ENCODE assay signal across 10 cellular contexts in the genomic region with DNA sequence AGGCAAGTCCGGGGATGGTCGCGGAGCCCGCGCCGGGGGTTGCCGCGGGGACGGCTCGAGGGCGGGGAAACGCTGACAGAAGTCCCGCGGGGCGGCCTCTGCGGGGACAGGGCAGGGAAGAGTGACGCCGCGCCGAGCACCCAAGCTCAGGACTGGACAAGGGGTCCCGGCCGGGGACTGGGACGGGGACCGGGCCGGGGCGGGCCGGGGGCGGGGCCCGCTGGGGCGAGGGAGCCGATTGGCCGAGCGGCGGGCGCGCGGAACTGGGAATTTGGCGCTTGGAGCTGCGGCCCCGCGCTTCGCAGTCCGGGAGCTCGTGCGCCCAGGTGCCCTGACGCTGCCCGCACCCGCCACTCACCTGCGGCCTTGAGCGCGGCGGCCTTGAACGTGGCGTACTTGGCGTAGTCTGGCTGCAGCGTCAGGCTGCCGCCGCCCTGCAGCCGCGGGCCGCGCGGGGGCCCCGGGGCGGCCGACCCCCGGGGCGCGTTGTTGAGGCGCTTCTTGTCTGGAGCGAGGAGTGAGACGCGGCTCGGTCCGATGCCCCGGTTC. TPM values are rescaled to one million over a fixed set of nuclear protein-coding genes. Genes with fewer than 3 reads are reported as not detected.
DNase-seq lines count a peak whose midpoint lies in the region; ATAC-seq and TF ChIP-seq lines count a peak whose summit lies in the region.
"Had no signal": no experiment of that assay in that cellular context is flagged by ENCODE, and none has a peak within 500 bp of the region (broad histone marks: within the 10 kb centered on the region; RNA-seq: fewer than 3 reads in every experiment).

No MANE protein-coding gene starts in this region.

- CTCF ChIA-PET in activated CD8-positive, alpha-beta T cell treated with anti-CD3 and anti-CD28 coated beads for 36 hours (lab: Charles Lee): no interaction called here

- TF ChIP-seq CTCF in GM06990 (IDR thresholded peaks at IDR 0.05; ENCODE audit: insufficient read depth, low read length, poor library complexity, severe bottlenecking) (no peak), gastrocnemius medialis (IDR thresholded peaks at IDR 0.05 in 4 of 5, conservative IDR thresholded peaks at IDR 0.05 in 1 of 5) (no peak)
- TF ChIP-seq CTCF in activated CD8-positive, alpha-beta T cell treated with anti-CD3 and anti-CD28 coated beads for 36 hours (IDR thresholded peaks at IDR 0.05): no peak

- intact Hi-C loops in activated CD8-positive, alpha-beta T cell treated with anti-CD3 and anti-CD28 coated beads for 36 hours (cut with micrococcal nuclease): no loop called here
- intact Hi-C loops in right cardiac atrium (cut with DNase I): no loop called here
- intact Hi-C loops in gastrocnemius medialis (cut with DNase I; ENCODE audit: low total_unique reads): no loop called here

- in situ Hi-C loops in gastrocnemius medialis (cut with MboI; ENCODE audit: low sequenced_read_pairs in 4 of 4): no loop called here

- H3K27me3 ChIP-seq in GM06990 (replicated peaks; ENCODE audit: control insufficient read depth, insufficient read depth, low read length): peaks cover 2% of the 10 kb centered on the region; the same call in 1 of the 2 replicates
- H3K27me3 ChIP-seq in right cardiac atrium (ENCODE audit: control insufficient read depth, insufficient read depth): no peaks in the 10 kb centered on the region
- H3K27me3 ChIP-seq in gastrocnemius medialis: peaks cover 36 to 39% (median 37%) of the 10 kb centered on the region in 3 donors

- ATAC-seq in activated CD8-positive, alpha-beta T cell treated with anti-CD3 and anti-CD28 coated beads for 36 hours: peak; percentile 1
- peak; percentile 20 to 23 for ATAC-seq in right cardiac atrium
- peak; percentile 12 to 21 for ATAC-seq in gastrocnemius medialis
- ATAC-seq in HG03442 (IDR thresholded peaks at IDR 0.05; ENCODE audit: unreplicated experiment): no peak

- H3K9me3 ChIP-seq in right cardiac atrium (ENCODE audit: control insufficient read depth, low read length) (no peaks in the 10 kb centered on the region), gastrocnemius medialis (no peaks in the 10 kb centered on the region)

- no peaks in the 10 kb centered on the region for H3K4me1 ChIP-seq in right cardiac atrium (ENCODE audit: control insufficient read depth, insufficient read depth, low read length)
- peaks cover 5 to 15% of the 10 kb centered on the region in 2 donors for H3K4me1 ChIP-seq in gastrocnemius medialis

- H3K9me3 Mint-ChIP-seq in activated CD8-positive, alpha-beta T cell treated with anti-CD3 and anti-CD28 coated beads for 36 hours: no peaks in the 10 kb centered on the region

- peaks cover 2% of the 10 kb centered on the region for H3K36me3 Mint-ChIP-seq in activated CD8-positive, alpha-beta T cell treated with anti-CD3 and anti-CD28 coated beads for 36 hours (ENCODE audit: low read depth)

- peaks cover 30% of the 10 kb centered on the region for H3K27me3 Mint-ChIP-seq in activated CD8-positive, alpha-beta T cell treated with anti-CD3 and anti-CD28 coated beads for 36 hours

- no peak overlapping the region for H3K27ac ChIP-seq in right cardiac atrium (ENCODE audit: low read length)
- no peak overlapping the region for H3K27ac ChIP-seq in gastrocnemius medialis

- peaks cover 33% of the 10 kb centered on the region for H3K4me1 Mint-ChIP-seq in activated CD8-positive, alpha-beta T cell treated with anti-CD3 and anti-CD28 coated beads for 36 hours (ENCODE audit: low read depth)

- no peak overlapping the region for H3K4me3 Mint-ChIP-seq in activated CD8-positive, alpha-beta T cell treated with anti-CD3 and anti-CD28 coated beads for 36 hours

- POLR2A ChIA-PET in activated CD8-positive, alpha-beta T cell treated with anti-CD3 and anti-CD28 coated beads for 36 hours (lab: Charles Lee): interaction anchor here (0.6 to 2.4 kb wide), 3 partner anchors 9 to 36 kb away, joined by 3 to 12 read pairs (median 5); partner anchors contain the start of gene CENPM

- DNase-seq in GM06990 (ENCODE audit: extremely low read depth, insufficient read length): peak; percentile 11
- no peak for DNase-seq in activated CD8-positive, alpha-beta T cell treated with anti-CD3 and anti-CD28 coated beads for 36 hours
- peak; percentile 42 to 77 (median 72) for DNase-seq in right cardiac atrium
- DNase-seq in gastrocnemius medialis: no peak
- no peak for DNase-seq in NCI-H748 (lab: John Stamatoyannopoulos, UW; ENCODE audit: unreplicated experiment)
- DNase-seq in kidney tubule cell (ENCODE audit: low spot score): no peak
- DNase-seq in T1000 (lab: John Stamatoyannopoulos, UW): no peak
- DNase-seq: cerebellar nuclear complex, NCI-H1092 had no signal

- H3K36me3 ChIP-seq in GM06990 (ENCODE audit: control insufficient read depth, insufficient read depth, low read length) (peaks cover 18% of the 10 kb centered on the region), gastrocnemius medialis (peaks cover 0 to 4% of the 10 kb centered on the region in 2 donors)

- TF ChIP-seq POLR2A in gastrocnemius medialis (IDR thresholded peaks at IDR 0.05): no peak

- no peak overlapping the region; the same call in 1 of the 2 replicates for H3K4me3 ChIP-seq in GM06990 (replicated peaks; ENCODE audit: low read depth, low read length)
- peak overlapping the region; percentile 30 for H3K4me3 ChIP-seq in right cardiac atrium (ENCODE audit: low read length)
- H3K4me3 ChIP-seq in gastrocnemius medialis: peak overlapping the region; percentile 23 to 49 (median 44)

- no peak overlapping the region for H3K27ac Mint-ChIP-seq in activated CD8-positive, alpha-beta T cell treated with anti-CD3 and anti-CD28 coated beads for 36 hours

- 2% methylated on average over 76 of the region's 76 CpGs for WGBS in right cardiac atrium

RNA-seq across cellular contexts. Expression of gene SHISA8, which starts 4.8 kb away (rescaled TPM):
- 1 to 10 TPM; 2.3 to 2.7 TPM for total RNA-seq in activated CD8-positive, alpha-beta T cell treated with anti-CD3 and anti-CD28 coated beads for 36 hours
- total RNA-seq in right cardiac atrium: 1 to 10 TPM; 1.1 to 8.5 (median 2.6) TPM
- 0.95 TPM for polyA plus RNA-seq in right cardiac atrium
- not detected for total RNA-seq in gastrocnemius medialis

RNA-seq across cellular contexts. Expression of gene TNFRSF13C, which starts 16.5 kb away (rescaled TPM):
- total RNA-seq in activated CD8-positive, alpha-beta T cell treated with anti-CD3 and anti-CD28 coated beads for 36 hours: 1 to 10 TPM; 4.0 TPM
- total RNA-seq in right cardiac atrium (under 1 TPM; 0.19 to 0.96 (median 0.55) TPM), gastrocnemius medialis (not detected)
- polyA plus RNA-seq in right cardiac atrium: 0.41 TPM

RNA-seq across cellular contexts. Expression of gene CENPM, which starts 36.8 kb away (rescaled TPM):
- 10 to 100 TPM; 62.5 to 63.1 TPM for total RNA-seq in activated CD8-positive, alpha-beta T cell treated with anti-CD3 and anti-CD28 coated beads for 36 hours
- 1 to 10 TPM in 2 of 4 donors, not detected in 2; 1.4 to 1.8 TPM for total RNA-seq in right cardiac atrium
- polyA plus RNA-seq in right cardiac atrium: 0.23 TPM
- 1 to 10 TPM in 2 of 4 donors, not detected in 2; 1.5 to 5.1 TPM for total RNA-seq in gastrocnemius medialis

RNA-seq across cellular contexts. Expression of gene SEPTIN3, which starts 59.1 kb away (rescaled TPM):
- under 1 TPM; 0.20 to 0.36 TPM for total RNA-seq in activated CD8-positive, alpha-beta T cell treated with anti-CD3 and anti-CD28 coated beads for 36 hours
- total RNA-seq in right cardiac atrium: under 1 TPM; 0.09 to 0.39 (median 0.14) TPM
- 0.14 TPM for polyA plus RNA-seq in right cardiac atrium
- under 1 TPM in 1 of 4 donors, not detected in 3; 0.18 TPM for total RNA-seq in gastrocnemius medialis

Comparison
In these comparisons a context has a peak if more than half of its experiments do, and no peak if none do; other contexts are left out.
1. DNase-seq: peak in GM06990 (single experiment) and right cardiac atrium (3 of 3); none in activated CD8-positive, alpha-beta T cell treated with anti-CD3 and anti-CD28 coated beads for 36 hours (single experiment), gastrocnemius medialis (0 of 2), NCI-H748 (single experiment), kidney tubule cell (single experiment) and T1000 (single experiment).
2. RNA of gene CENPM, which starts 36.8 kb away (total RNA-seq): 62.5 to 63.1 TPM in activated CD8-positive, alpha-beta T cell treated with anti-CD3 and anti-CD28 coated beads for 36 hours; 1.5 to 5.1 TPM in gastrocnemius medialis and 1.4 to 1.8 TPM in right cardiac atrium; every median in the first group is over 10 times any median in the second.